In genomic region chr9:116152941-116153764, GRCh38 we compare ENCODE assay signal across 11 cellular contexts. TPM values are rescaled to one million over a fixed set of nuclear protein-coding genes. Genes with fewer than 3 reads are reported as not detected.
DNase-seq lines count a peak whose midpoint lies in the region; ATAC-seq and TF ChIP-seq lines count a peak whose summit lies in the region.
"Had no signal": no experiment of that assay in that cellular context is flagged by ENCODE, and none has a peak within 500 bp of the region (broad histone marks: within the 10 kb centered on the region; RNA-seq: fewer than 3 reads in every experiment).

No MANE protein-coding gene starts in this region.

- H3K4me1 ChIP-seq in testis, result peaks cover 15% of the 10 kb centered on the region

- in situ Hi-C loops in astrocyte of the cerebellum (cut with HindIII; ENCODE audit: low sequenced_read_pairs), result no loop called here

- peaks cover 70% of the 10 kb centered on the region for H3K27me3 Mint-ChIP-seq in activated CD8-positive, alpha-beta T cell treated with anti-CD3 and anti-CD28 coated beads for 36 hours

- CTCF ChIA-PET in activated CD8-positive, alpha-beta T cell treated with anti-CD3 and anti-CD28 coated beads for 36 hours (lab: Charles Lee), result interaction anchor here (1.4 to 1.5 kb wide), 2 partner anchors 8 to 564 kb away, joined by 3 read pairs; no protein-coding TSS in a partner anchor

- H3K36me3 Mint-ChIP-seq in activated CD8-positive, alpha-beta T cell treated with anti-CD3 and anti-CD28 coated beads for 36 hours (ENCODE audit: low read depth), result no peaks in the 10 kb centered on the region
- H3K36me3 Mint-ChIP-seq: activated naive CD8-positive, alpha-beta T cell treated with anti-CD3 and anti-CD28 coated beads, Interleukin-2, amount 10 ng/mL, durations not matched to agents 7 days and 5 days had no signal

- peak overlapping the region; percentile 36 to 76 for H3K27ac ChIP-seq in testis

- no peaks in the 10 kb centered on the region for H3K9me3 ChIP-seq in testis
- H3K9me3 ChIP-seq: mucosa of descending colon had no signal

- H3K9me3 Mint-ChIP-seq in activated CD8-positive, alpha-beta T cell treated with anti-CD3 and anti-CD28 coated beads for 36 hours, result no peaks in the 10 kb centered on the region
- H3K9me3 Mint-ChIP-seq: activated naive CD8-positive, alpha-beta T cell treated with anti-CD3 and anti-CD28 coated beads, Interleukin-2, amount 10 ng/mL, durations not matched to agents 7 days and 5 days had no signal

- POLR2A ChIA-PET in activated CD8-positive, alpha-beta T cell treated with anti-CD3 and anti-CD28 coated beads for 36 hours (lab: Charles Lee), result no interaction called here

- WGBS in testis, 2 donors, result 9 to 11% methylated on average over 9 of the region's 9 CpGs

- no peaks in the 10 kb centered on the region for H3K36me3 ChIP-seq in testis (ENCODE audit: low read depth, missing control alignments)

- DNase-seq in NCI-H1105 treated with DMSO at 0.1 percent for 48 hours (lab: John Stamatoyannopoulos, UW), result peak; percentile 3
- DNase-seq in NCI-H1105 (lab: John Stamatoyannopoulos, UW), result no peak
- no peak for DNase-seq in astrocyte of the cerebellum (ENCODE audit: low read depth)
- DNase-seq in iPS-NIHi7 (ENCODE audit: extremely low spot score), result peak; percentile 60
- DNase-seq in testis, result no peak
- DNase-seq in activated CD8-positive, alpha-beta T cell treated with anti-CD3 and anti-CD28 coated beads for 36 hours, result no peak
- DNase-seq: activated naive CD8-positive, alpha-beta T cell treated with anti-CD3 and anti-CD28 coated beads, Interleukin-2, amount 10 ng/mL, durations not matched to agents 7 days and 5 days had no signal

- no peak overlapping the region for H3K27ac Mint-ChIP-seq in activated CD8-positive, alpha-beta T cell treated with anti-CD3 and anti-CD28 coated beads for 36 hours
- H3K27ac Mint-ChIP-seq: activated naive CD8-positive, alpha-beta T cell treated with anti-CD3 and anti-CD28 coated beads, Interleukin-2, amount 10 ng/mL, durations not matched to agents 7 days and 5 days; stimulated activated naive CD8-positive, alpha-beta T cell treated with anti-CD3 and anti-CD28 coated beads, Interleukin-15, Interleukin-2, amounts not matched to agents 100 ng/mL and 50 ng/mL, for 24 hours had no signal

- no peak for TF ChIP-seq CTCF in astrocyte of the cerebellum (IDR thresholded peaks at IDR 0.05; ENCODE audit: low read depth, low read length, missing control alignments)
- no peak for TF ChIP-seq CTCF in testis (IDR thresholded peaks at IDR 0.05)
- TF ChIP-seq CTCF in activated CD8-positive, alpha-beta T cell treated with anti-CD3 and anti-CD28 coated beads for 36 hours (IDR thresholded peaks at IDR 0.05), result no peak

- peaks cover 8% of the 10 kb centered on the region for H3K4me1 Mint-ChIP-seq in activated CD8-positive, alpha-beta T cell treated with anti-CD3 and anti-CD28 coated beads for 36 hours (ENCODE audit: low read depth)

- intact Hi-C loops in testis (cut with DNase I; ENCODE audit: low total_unique reads), result loop anchor here (10.0 kb wide), 1 partner anchor 492 kb away; no protein-coding TSS in a partner anchor
- intact Hi-C loops in activated CD8-positive, alpha-beta T cell treated with anti-CD3 and anti-CD28 coated beads for 36 hours (cut with micrococcal nuclease), result no loop called here

- H3K4me3 Mint-ChIP-seq in activated CD8-positive, alpha-beta T cell treated with anti-CD3 and anti-CD28 coated beads for 36 hours, result no peak overlapping the region

- H3K4me3 ChIP-seq in astrocyte of the cerebellum (ENCODE audit: low read depth, low read length) (peak overlapping the region; percentile 11), testis (peak overlapping the region; percentile 47 to 51)
- H3K4me3 ChIP-seq: mucosa of descending colon had no signal

- no peak for ATAC-seq in activated CD8-positive, alpha-beta T cell treated with anti-CD3 and anti-CD28 coated beads for 36 hours
- no peak for ATAC-seq in HG02798 (IDR thresholded peaks at IDR 0.05; ENCODE audit: poor library complexity, unreplicated experiment)
- no peak for ATAC-seq in HG03280 (IDR thresholded peaks at IDR 0.05; ENCODE audit: unreplicated experiment)
- ATAC-seq: mucosa of descending colon had no signal

- no peak for TF ChIP-seq POLR2A in testis (IDR thresholded peaks at IDR 0.05)

- no peaks in the 10 kb centered on the region for H3K27me3 ChIP-seq in testis

RNA-seq across cellular contexts. Expression of gene PAPPA, which starts 0.4 kb away (rescaled TPM):
- 1 to 10 TPM; 1.9 to 5.1 TPM for total RNA-seq in testis
- polyA plus RNA-seq in testis (ENCODE audit: insufficient read depth, low read depth, low replicate concordance), result 4.1 TPM
- not detected for total RNA-seq in activated CD8-positive, alpha-beta T cell treated with anti-CD3 and anti-CD28 coated beads for 36 hours
- total RNA-seq: activated naive CD8-positive, alpha-beta T cell treated with anti-CD3 and anti-CD28 coated beads, Interleukin-2, amount 10 ng/mL, durations not matched to agents 7 days and 5 days had no signal

Comparison
In these comparisons a context has a peak if more than half of its experiments do, and no peak if none do; other contexts are left out.
1. DNase-seq: peak in NCI-H1105 treated with DMSO at 0.1 percent for 48 hours (single experiment) and iPS-NIHi7 (single experiment); none in NCI-H1105 (single experiment), astrocyte of the cerebellum (single experiment), testis (single experiment) and activated CD8-positive, alpha-beta T cell treated with anti-CD3 and anti-CD28 coated beads for 36 hours (single experiment).